In genomic region chr6:1612386-1612893, GRCh38 we compare ENCODE assay signal across 8 cellular contexts. TPM values are rescaled to one million over a fixed set of nuclear protein-coding genes. Genes with fewer than 3 reads are reported as not detected.
DNase-seq lines count a peak whose midpoint lies in the region; ATAC-seq and TF ChIP-seq lines count a peak whose summit lies in the region.

No MANE protein-coding gene starts in this region.

- H3K36me3 Mint-ChIP-seq in HFFc6 (ENCODE audit: low read depth), result peaks cover 31% of the 10 kb centered on the region
- H3K36me3 Mint-ChIP-seq in chondrocyte (ENCODE audit: low read depth), result peaks cover 25% of the 10 kb centered on the region
- H3K36me3 Mint-ChIP-seq in naive thymus-derived CD8-positive, alpha-beta T cell, result peaks cover 0 to 5% (median 4%) of the 10 kb centered on the region in 3 donors

- H3K4me3 Mint-ChIP-seq in HFFc6 (peak overlapping the region; percentile 98), chondrocyte (ENCODE audit: unreplicated experiment) (peak overlapping the region; percentile 92)
- H3K4me3 Mint-ChIP-seq in naive thymus-derived CD8-positive, alpha-beta T cell, result peak overlapping the region; percentile 76 to 91 (median 83)

- no peaks in the 10 kb centered on the region for H3K36me3 ChIP-seq in A673 (ENCODE audit: insufficient read depth, low read length, poor library complexity, severe bottlenecking)

- H3K9me3 Mint-ChIP-seq in HFFc6, result no peaks in the 10 kb centered on the region
- H3K9me3 Mint-ChIP-seq in chondrocyte (ENCODE audit: low read depth), result no peaks in the 10 kb centered on the region
- H3K9me3 Mint-ChIP-seq in naive thymus-derived CD8-positive, alpha-beta T cell, result peaks cover 0 to 5% (median 0%) of the 10 kb centered on the region in 9 donors

- peak overlapping the region; percentile 92 for H3K27ac Mint-ChIP-seq in HFFc6
- peak overlapping the region; percentile 97 for H3K27ac Mint-ChIP-seq in chondrocyte (ENCODE audit: unreplicated experiment)
- H3K27ac Mint-ChIP-seq in naive thymus-derived CD8-positive, alpha-beta T cell, result peak overlapping the region in 1 of 10 donors; percentile 61

- intact Hi-C loops in A673 (cut with micrococcal nuclease; ENCODE audit: unreplicated experiment), result loop anchor here (5.0 kb wide), 1 partner anchor 75 kb away; no protein-coding TSS in a partner anchor

- TF ChIP-seq CTCF in A673 (conservative IDR thresholded peaks at IDR 0.05; ENCODE audit: low read depth, low read length) (no peak), HFFc6 (IDR thresholded peaks at IDR 0.05) (no peak), chondrocyte (IDR thresholded peaks at IDR 0.05) (no peak)

- POLR2A ChIA-PET in A673 (lab: Charles Lee; ENCODE audit: low non-redundant PET), result no interaction called here
- POLR2A ChIA-PET in naive thymus-derived CD8-positive, alpha-beta T cell (lab: Charles Lee), result interaction anchor here (1.5 kb wide), 1 partner anchor 14 kb away, joined by 3 read pairs; no protein-coding TSS in a partner anchor

- no peak for ATAC-seq in naive thymus-derived CD8-positive, alpha-beta T cell
- no peak for ATAC-seq in HG02938 (IDR thresholded peaks at IDR 0.05; ENCODE audit: unreplicated experiment)
- ATAC-seq in HG03457 (IDR thresholded peaks at IDR 0.05; ENCODE audit: unreplicated experiment), result no peak
- ATAC-seq in HG03108 (IDR thresholded peaks at IDR 0.05; ENCODE audit: unreplicated experiment), result no peak

- H3K27me3 ChIP-seq in A673 (replicated peaks; ENCODE audit: insufficient read depth, low read depth, low read length, poor library complexity), result peaks cover 60% of the 10 kb centered on the region

- CTCF ChIA-PET in A673 (lab: Charles Lee), result interaction anchor here (1.6 kb wide), 1 partner anchor 74 kb away, joined by 6 read pairs; no protein-coding TSS in a partner anchor

- no peak for DNase-seq in A673 (ENCODE audit: low spot score)
- DNase-seq in HFFc6, result no peak
- DNase-seq in chondrocyte (ENCODE audit: low spot score), result no peak
- peak in 2 of 10 donors; percentile 1 to 50 for DNase-seq in naive thymus-derived CD8-positive, alpha-beta T cell
- no peak for DNase-seq in NCI-H524 treated with DMSO at 0.1 percent for 48 hours (lab: John Stamatoyannopoulos, UW)

- peak overlapping the region; percentile 52 for H3K4me3 ChIP-seq in A673 (ENCODE audit: low read depth, low read length, poor library complexity, severe bottlenecking)

- H3K27ac ChIP-seq in A673 (ENCODE audit: low read depth, low read length, poor library complexity, severe bottlenecking), result no peak overlapping the region

- H3K4me1 ChIP-seq in A673 (ENCODE audit: insufficient read depth, low read length, poor library complexity, severe bottlenecking), result peaks cover 18% of the 10 kb centered on the region

- H3K4me1 Mint-ChIP-seq in HFFc6 (ENCODE audit: low read depth) (peaks cover 33% of the 10 kb centered on the region), chondrocyte (ENCODE audit: low read depth) (peaks cover 32% of the 10 kb centered on the region)
- H3K4me1 Mint-ChIP-seq in naive thymus-derived CD8-positive, alpha-beta T cell, result peaks cover 8 to 36% (median 30%) of the 10 kb centered on the region in 4 donors

- no TSS peak for BruUV-seq in A673 (replicated peaks; lab: Mats Ljungman, UMichigan)

- no peaks in the 10 kb centered on the region for H3K9me3 ChIP-seq in A673 (ENCODE audit: low read depth, low read length, poor library complexity, severe bottlenecking)

- H3K27me3 Mint-ChIP-seq in HFFc6 (ENCODE audit: insufficient read depth) (peaks cover 15% of the 10 kb centered on the region), chondrocyte (ENCODE audit: low read depth) (no peaks in the 10 kb centered on the region)
- peaks cover 38 to 62% (median 53%) of the 10 kb centered on the region in 5 donors for H3K27me3 Mint-ChIP-seq in naive thymus-derived CD8-positive, alpha-beta T cell

RNA-seq across cellular contexts. Expression of gene FOXC1, which starts 2.7 kb away (rescaled TPM):
- total RNA-seq in A673 (2021), result 0.49 and 0.50 TPM in 2 replicates
- 10 to 100 TPM; 15.8 to 18.0 (median 16.9) TPM for total RNA-seq in HFFc6 (2021; fragmentation: NEBNext Ultra II Directional; extraction: Animal tissue kit (Norgen Biotek cat#: 25700))
- 84.2 to 125 TPM (median 84.4 TPM) in 3 replicates for total RNA-seq in chondrocyte
- total RNA-seq in naive thymus-derived CD8-positive, alpha-beta T cell, result not detected
- not detected for polyA plus RNA-seq in naive thymus-derived CD8-positive, alpha-beta T cell

Comparison
In these comparisons a context has a peak if more than half of its experiments do, and no peak if none do; other contexts are left out.
1. RNA of gene FOXC1, which starts 2.7 kb away (total RNA-seq): 84.2 to 125 TPM in chondrocyte and 15.8 to 18.0 TPM in HFFc6; 0.49 to 0.50 TPM in A673 and not detected in naive thymus-derived CD8-positive, alpha-beta T cell; every median in the first group is over 10 times any median in the second.
2. Peak in every context shown above with its lines, with median percentiles within 50 percentile points of each other: H3K4me3 Mint-ChIP-seq.